ENCODE assay signal across 1 cellular context in genomic region chr10:58444876-58445275, GRCh38.
TF ChIP-seq lines count a peak whose summit lies in the region.

No MANE protein-coding gene starts in this region.

TF ChIP-seq in IMR-90, 13 proteins besides CTCF, POLR2A, EP300 and RAD21 (continued from another document):
- TF ChIP-seq USF2 (IDR thresholded peaks at IDR 0.05; ENCODE audit: low read depth, low read length) (no peak), ELK1 (IDR thresholded peaks at IDR 0.05; ENCODE audit: borderline replicate concordance, low read depth, low read length) (no peak), FOS (IDR thresholded peaks at IDR 0.05; ENCODE audit: low read depth, low read length) (no peak), MXI1 (IDR thresholded peaks at IDR 0.05; ENCODE audit: borderline replicate concordance, low read depth, low read length) (no peak), BHLHE40 (IDR thresholded peaks at IDR 0.05; ENCODE audit: low read depth, low read length) (no peak), RFX5 (IDR thresholded peaks at IDR 0.05; ENCODE audit: low read depth, low read length) (no peak), CHD1 (IDR thresholded peaks at IDR 0.05; ENCODE audit: low read depth, low read length) (no peak), NFE2L2 (IDR thresholded peaks at IDR 0.05; ENCODE audit: low read depth, low read length) (no peak)
